Comparison of ENCODE assay signal across 8 cellular contexts in genomic region chr9:108271646-108272349, GRCh38.
A peak's percentile ranks its signal among the peaks of the same experiment; 100 is the strongest.
DNase-seq lines count a peak whose midpoint lies in the region; ATAC-seq, FAIRE-seq and TF ChIP-seq lines count a peak whose summit lies in the region.

No MANE protein-coding gene starts in this region.

- FAIRE-seq in D721Med (lab: Jason Lieb, UNC): no peak

- H3K4me1 ChIP-seq in HUES48 (ENCODE audit: control insufficient read depth, insufficient read depth, low read length): peaks cover 22% of the 10 kb centered on the region

- peak overlapping the region; percentile 84 for H3K27ac ChIP-seq in HUES48 (ENCODE audit: low read depth, low read length)

- peak overlapping the region; percentile 27; the same call in 1 of the 2 replicates for H3K9ac ChIP-seq in HUES48 (ENCODE audit: low read depth, low read length)

- no peaks in the 10 kb centered on the region for H3K27me3 ChIP-seq in HUES48 (ENCODE audit: control insufficient read depth, insufficient read depth, low read length)

- H3K4me3 ChIP-seq in HUES48 (ENCODE audit: low read depth, low read length): peak overlapping the region; percentile 26; the same call in 1 of the 2 replicates

- H3K9me3 ChIP-seq in HUES48 (ENCODE audit: control insufficient read depth, insufficient read depth, low read length): no peaks in the 10 kb centered on the region

- H3K36me3 ChIP-seq in HUES48 (ENCODE audit: control insufficient read depth, insufficient read depth, low read length): no peaks in the 10 kb centered on the region

- no peak for ATAC-seq in HG03469 (IDR thresholded peaks at IDR 0.05; ENCODE audit: unreplicated experiment)

- no peak for TF ChIP-seq CTCF in D721Med (IDR thresholded peaks at IDR 0.05; ENCODE audit: insufficient read depth, missing control alignments)
- TF ChIP-seq CTCF in GM10266 (IDR thresholded peaks at IDR 0.05; ENCODE audit: control insufficient read depth, insufficient read depth, low read depth, missing control alignments): no peak

- DNase-seq in D721Med (ENCODE audit: insufficient read length, low spot score): peak; percentile 17
- DNase-seq in RPMI7951 (ENCODE audit: low read depth): peak; percentile 90
- DNase-seq in fibroblast of the conjunctiva (ENCODE audit: low read depth): peak; percentile 90
- DNase-seq in renal cortical epithelial cell (ENCODE audit: low read depth): peak; percentile 89
- DNase-seq in GM10266 (ENCODE audit: extremely low spot score): no peak
- no peak for DNase-seq in SK-N-DZ (ENCODE audit: low spot score)

Comparison
In these comparisons a context has a peak if more than half of its experiments do, and no peak if none do; other contexts are left out.
1. DNase-seq: peak in D721Med (single experiment), RPMI7951 (single experiment), fibroblast of the conjunctiva (single experiment) and renal cortical epithelial cell (single experiment); none in GM10266 (single experiment) and SK-N-DZ (single experiment).